Comparison of ENCODE assay signal across 19 cellular contexts in the genomic region with DNA sequence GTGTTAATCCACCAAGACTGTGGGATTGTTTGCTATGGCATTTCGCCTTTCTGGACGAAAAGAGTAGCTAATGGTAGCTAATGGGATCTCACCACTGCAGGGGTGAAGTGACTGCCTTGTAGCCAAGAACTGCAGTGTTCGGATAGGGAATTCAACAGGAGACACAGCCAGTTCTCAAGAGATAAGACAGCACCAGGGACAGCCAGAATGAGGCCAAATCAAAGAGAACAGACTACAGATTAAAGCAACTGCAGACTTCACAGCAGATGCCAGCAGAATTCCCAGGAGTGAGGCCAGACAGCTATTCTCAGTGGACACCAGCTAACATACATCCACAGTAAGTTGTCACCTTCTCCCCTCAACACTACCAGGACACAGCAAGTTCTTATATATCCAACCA. TPM values are rescaled to one million over a fixed set of nuclear protein-coding genes. Genes with fewer than 3 reads are reported as not detected.
DNase-seq lines count a peak whose midpoint lies in the region; ATAC-seq, FAIRE-seq and TF ChIP-seq lines count a peak whose summit lies in the region.
"Had no signal": no experiment of that assay in that cellular context is flagged by ENCODE, and none has a peak within 500 bp of the region (broad histone marks: within the 10 kb centered on the region; RNA-seq: fewer than 3 reads in every experiment).

No MANE protein-coding gene starts in this region.

- H2BK5ac ChIP-seq in mesendoderm (ENCODE audit: low read length) = no peak overlapping the region

- H2BK120ac ChIP-seq in mesendoderm (ENCODE audit: low read depth, low read length) = no peak overlapping the region

- H3K9me3 ChIP-seq in HepG2 (ENCODE audit: low read length) = no peaks in the 10 kb centered on the region

- no peak overlapping the region for H3K4me3 Mint-ChIP-seq in activated T-cell treated with anti-CD3 and anti-CD28 coated beads, Interleukin-2, amount 50 U/mL, for 24 hours
- H3K4me3 Mint-ChIP-seq in glutamatergic neuron (ENCODE audit: unreplicated experiment) = no peak overlapping the region

- CTCF ChIA-PET in HepG2 (lab: Yijun Ruan, JAX; ENCODE audit: low intra/inter-chr PET ratio, low total read pairs) = no interaction called here

- TF ChIP-seq POLR2A in HepG2 (IDR thresholded peaks at IDR 0.05; ENCODE audit: insufficient read depth in 1 of 2, low read depth in 2 of 2, low read length in 2 of 2) = no peak

- H3K23ac ChIP-seq in mesendoderm (ENCODE audit: low read length) = no peak overlapping the region

- H3K56ac ChIP-seq in mesendoderm (ENCODE audit: low read length) = no peak overlapping the region

- POLR2A ChIA-PET in HepG2 (lab: Yijun Ruan, JAX) = no interaction called here

- BruUV-seq in HepG2 (replicated peaks; lab: Mats Ljungman, UMichigan) = no TSS peak

- H4K8ac ChIP-seq in mesendoderm (ENCODE audit: low read depth, low read length) = no peak overlapping the region

- peaks cover 12% of the 10 kb centered on the region for H3K4me1 Mint-ChIP-seq in activated T-cell treated with anti-CD3 and anti-CD28 coated beads, Interleukin-2, amount 50 U/mL, for 24 hours (ENCODE audit: low read depth)
- H3K4me1 Mint-ChIP-seq in glutamatergic neuron (ENCODE audit: low read depth, unreplicated experiment) = peaks cover 17% of the 10 kb centered on the region

- H3K27me3 ChIP-seq in mesendoderm (ENCODE audit: insufficient read depth, low read length, poor library complexity) (no peaks in the 10 kb centered on the region), HepG2 (ENCODE audit: control insufficient read depth in 1 of 2, insufficient read depth in 2 of 2, low read length in 2 of 2) (no peaks in the 10 kb centered on the region; a peak in 1 of 5 replicates)

- H3K4me2 ChIP-seq in mesendoderm (ENCODE audit: low read length) (no peak overlapping the region), HepG2 (ENCODE audit: low read depth, low read length) (no peak overlapping the region)

- no peaks in the 10 kb centered on the region for H3K79me1 ChIP-seq in mesendoderm (ENCODE audit: low read length)

- H3K4me1 ChIP-seq in mesendoderm (ENCODE audit: control insufficient read depth, low read depth, low read length) (no peaks in the 10 kb centered on the region), HepG2 (ENCODE audit: insufficient read depth, low read length) (no peaks in the 10 kb centered on the region)

- H3K4me3 ChIP-seq in mesendoderm (ENCODE audit: low read length) = no peak overlapping the region
- no peak overlapping the region for H3K4me3 ChIP-seq in HepG2 (replicated peaks in 1 of 3; ENCODE audit: insufficient read depth in 1 of 3, low read depth in 2 of 3, low read length in 3 of 3)

- no peak overlapping the region for H3K18ac ChIP-seq in mesendoderm (ENCODE audit: low read length)

- no CpG with 5 or more reads among the region's 3 CpGs for WGBS in mesendoderm (ENCODE audit: extremely low coverage, insufficient coverage, low lambda C conversion rate)
- 48% methylated on average over 3 of the region's 3 CpGs for WGBS in HepG2 (ENCODE audit: low lambda C conversion rate)

- peak overlapping the region; percentile 47 for H3K27ac Mint-ChIP-seq in activated T-cell treated with anti-CD3 and anti-CD28 coated beads, Interleukin-2, amount 50 U/mL, for 24 hours
- no peak overlapping the region for H3K27ac Mint-ChIP-seq in glutamatergic neuron (ENCODE audit: unreplicated experiment)

- no peak for FAIRE-seq in HepG2 (lab: Jason Lieb, UNC)
- FAIRE-seq: H54, RCC 7860 had no signal

- no peaks in the 10 kb centered on the region for H3K36me3 ChIP-seq in mesendoderm (ENCODE audit: control insufficient read depth, insufficient read depth, low read length)
- H3K36me3 ChIP-seq in HepG2 (replicated peaks in 1 of 2; ENCODE audit: control insufficient read depth in 1 of 2, insufficient read depth in 2 of 2, low read length in 2 of 2) = no peaks in the 10 kb centered on the region

- no peak overlapping the region for H3K4ac ChIP-seq in mesendoderm (ENCODE audit: low read depth, low read length)

- intact Hi-C loops in HepG2 (cut with micrococcal nuclease; ENCODE audit: unreplicated experiment) = no loop called here

- no peak overlapping the region for H3K27ac ChIP-seq in mesendoderm (ENCODE audit: low read depth, low read length)
- no peak overlapping the region for H3K27ac ChIP-seq in HepG2 (ENCODE audit: extremely low read length, insufficient read depth, low read length)
- H3K27ac ChIP-seq: 22Rv1, C4-2B had no signal

- H4K5ac ChIP-seq in mesendoderm (ENCODE audit: low read length) = no peak overlapping the region

- no peak for TF ChIP-seq CTCF in glutamatergic neuron (IDR thresholded peaks at IDR 0.05; ENCODE audit: partially characterized antibody, unreplicated experiment)
- no peak for TF ChIP-seq CTCF in HepG2 (CRISPR knock-in tag; IDR thresholded peaks at IDR 0.05)

- DNase-seq in activated T-cell treated with anti-CD3 and anti-CD28 coated beads, Interleukin-2, amount 50 U/mL, for 24 hours = no peak
- DNase-seq in activated T-cell treated with anti-CD3 and anti-CD28 coated beads, Interleukin-2, amount 50 U/mL, for 48 hours = no peak
- peak; percentile 19 for DNase-seq in glutamatergic neuron
- peak; percentile 58 for DNase-seq in mesendoderm
- DNase-seq in stimulated activated CD4-positive, alpha-beta T cell treated with anti-CD3 and anti-CD28 coated beads, Interleukin-4, amount 100 ng/mL, for 24 hours = no peak
- no peak for DNase-seq in HepG2 (ENCODE audit: low spot score)
- DNase-seq in NCI-H510A treated with DMSO at 0.1 percent for 48 hours (lab: John Stamatoyannopoulos, UW) = no peak
- DNase-seq: GDM1, Karpas-422, NCI-H1694, NCI-H2081, NCI-H2171, NCI-H526, OCI-M1 had no signal

- no peaks in the 10 kb centered on the region for H3K79me2 ChIP-seq in mesendoderm (ENCODE audit: control insufficient read depth, insufficient read depth, low read length)
- H3K79me2 ChIP-seq in HepG2 (ENCODE audit: insufficient read depth, low read length) = no peaks in the 10 kb centered on the region

- no peaks in the 10 kb centered on the region for H3K9me3 Mint-ChIP-seq in activated T-cell treated with anti-CD3 and anti-CD28 coated beads, Interleukin-2, amount 50 U/mL, for 24 hours
- H3K9me3 Mint-ChIP-seq in glutamatergic neuron (ENCODE audit: unreplicated experiment) = no peaks in the 10 kb centered on the region

- no peak overlapping the region for H2BK15ac ChIP-seq in mesendoderm (replicated peaks; ENCODE audit: low read depth)

- ATAC-seq in HG03045 (IDR thresholded peaks at IDR 0.05; ENCODE audit: unreplicated experiment) (no peak), HepG2 (no peak)

- no peak overlapping the region for H3K9ac ChIP-seq in mesendoderm (ENCODE audit: low read length)
- no peak overlapping the region for H3K9ac ChIP-seq in HepG2 (ENCODE audit: insufficient read depth, low read depth, low read length)

- no peak overlapping the region for H2AFZ ChIP-seq in HepG2 (ENCODE audit: low read length)

- TF ChIP-seq RAD21 in HepG2 (CRISPR knock-in tag; IDR thresholded peaks at IDR 0.05) = no peak

- H3K36me3 Mint-ChIP-seq in activated T-cell treated with anti-CD3 and anti-CD28 coated beads, Interleukin-2, amount 50 U/mL, for 24 hours (ENCODE audit: low read depth) = no peaks in the 10 kb centered on the region
- no peaks in the 10 kb centered on the region for H3K36me3 Mint-ChIP-seq in glutamatergic neuron (ENCODE audit: unreplicated experiment)

- in situ Hi-C loops in HepG2 (cut with HindIII; ENCODE audit: extremely low pct_ligation_motif_present, low pct_unique_long_range_greater_than_20kb) = no loop called here

- no peak overlapping the region for H2AK5ac ChIP-seq in mesendoderm (ENCODE audit: low read length)

- no peaks in the 10 kb centered on the region for H3K27me3 Mint-ChIP-seq in activated T-cell treated with anti-CD3 and anti-CD28 coated beads, Interleukin-2, amount 50 U/mL, for 24 hours
- H3K27me3 Mint-ChIP-seq in glutamatergic neuron (ENCODE audit: unreplicated experiment) = no peaks in the 10 kb centered on the region

- H4K20me1 ChIP-seq in HepG2 (ENCODE audit: insufficient read depth, low read length) = no peaks in the 10 kb centered on the region

- TF ChIP-seq EP300 in HepG2 (IDR thresholded peaks at IDR 0.05; ENCODE audit: low read depth in 2 of 2, low read length in 2 of 2) (no peak), HepG2 (CRISPR knock-in tag; IDR thresholded peaks at IDR 0.05; ENCODE audit: borderline replicate concordance) (no peak)

TF ChIP-seq in HepG2, 621 proteins besides CTCF, POLR2A, EP300 and RAD21 (continues in another document):
- TF ChIP-seq MXD3 (CRISPR knock-in tag; IDR thresholded peaks at IDR 0.05) = no peak
- no peak for TF ChIP-seq ZNF138 (CRISPR knock-in tag; IDR thresholded peaks at IDR 0.05; ENCODE audit: low read depth)
- no peak for TF ChIP-seq MED8 (CRISPR knock-in tag; IDR thresholded peaks at IDR 0.05; ENCODE audit: insufficient replicate concordance)

RNA-seq across cellular contexts. Expression of gene LY75, which starts 33.8 kb away (rescaled TPM):
- total RNA-seq in glutamatergic neuron (ENCODE audit: unreplicated experiment) (0.42 TPM), HepG2 (2016; rRNA removed; fragmentation: Illumina TruSeq; extraction: Trizol) (not detected in 2 replicates)
- polyA plus RNA-seq in mesendoderm (2013, experiment 1 of 2) = 3.5 TPM
- 3.0 TPM for polyA plus RNA-seq in mesendoderm (2013, experiment 2 of 2)
- not detected in 2 replicates for total RNA-seq in HepG2 (2016; cell fraction: cytosol; rRNA removed; fragmentation: Illumina TruSeq; extraction: Trizol; ENCODE audit: low read depth)
- not detected in 2 replicates for total RNA-seq in HepG2 (2016; cell fraction: insoluble cytoplasmic fraction; rRNA removed; fragmentation: Illumina TruSeq; extraction: Trizol)
- not detected in 2 replicates for total RNA-seq in HepG2 (2016; cell fraction: membrane; rRNA removed; fragmentation: Illumina TruSeq; extraction: Trizol)
- total RNA-seq in HepG2 (2016; cell fraction: nucleus; rRNA removed; fragmentation: Illumina TruSeq; extraction: Trizol) = not detected in 2 replicates
- not detected in 2 replicates for polyA plus RNA-seq in HepG2 (2011; rRNA removed)
- polyA plus RNA-seq in HepG2 (2011; cell fraction: cytosol; rRNA removed) = not detected in 2 replicates
- polyA plus RNA-seq in HepG2 (2011; cell fraction: nucleus; rRNA removed) = not detected in 2 replicates
- not detected in 2 replicates for polyA plus RNA-seq in HepG2 (2012)
- polyA plus RNA-seq in HepG2 (2016; cell fraction: cytosol; fragmentation: Illumina TruSeq; extraction: Trizol; ENCODE audit: low read depth) = not detected in 2 replicates
- polyA plus RNA-seq in HepG2 (2016; cell fraction: insoluble cytoplasmic fraction; fragmentation: Illumina TruSeq; extraction: Trizol; ENCODE audit: low read depth) = not detected in 2 replicates
- not detected in 2 replicates for polyA plus RNA-seq in HepG2 (2016; cell fraction: membrane; fragmentation: Illumina TruSeq; extraction: Trizol; ENCODE audit: low read depth)
- polyA plus RNA-seq in HepG2 (2016; cell fraction: nucleus; fragmentation: Illumina TruSeq; extraction: Trizol; ENCODE audit: insufficient read depth, low read depth) = not detected in 2 replicates
- polyA minus RNA-seq in HepG2 (2011; rRNA and poly(A)+ RNA removed; ENCODE audit: low replicate concordance) = 0.12 TPM in 1 of 2 replicates, not detected in the other
- polyA minus RNA-seq in HepG2 (2011; cell fraction: cytosol; rRNA and poly(A)+ RNA removed) = not detected in 2 replicates
- polyA minus RNA-seq in HepG2 (2011; cell fraction: nucleus; rRNA and poly(A)+ RNA removed) = not detected in 2 replicates

Comparison
In these comparisons a context has a peak if more than half of its experiments do, and no peak if none do; other contexts are left out.
1. DNase-seq: peak in glutamatergic neuron (single experiment) and mesendoderm (single experiment); none in activated T-cell treated with anti-CD3 and anti-CD28 coated beads, Interleukin-2, amount 50 U/mL, for 24 hours (single experiment), activated T-cell treated with anti-CD3 and anti-CD28 coated beads, Interleukin-2, amount 50 U/mL, for 48 hours (0 of 2), stimulated activated CD4-positive, alpha-beta T cell treated with anti-CD3 and anti-CD28 coated beads, Interleukin-4, amount 100 ng/mL, for 24 hours (single experiment), HepG2 (single experiment) and NCI-H510A treated with DMSO at 0.1 percent for 48 hours (single experiment).